Comparison of ENCODE assay signal across 8 cellular contexts in genomic region chr4:146333187-146333894, GRCh38.
A peak's percentile ranks its signal among the peaks of the same experiment; 100 is the strongest.
DNase-seq lines count a peak whose midpoint lies in the region; ATAC-seq, FAIRE-seq and TF ChIP-seq lines count a peak whose summit lies in the region.

No MANE protein-coding gene starts in this region.

- no peaks in the 10 kb centered on the region for H3K4me1 ChIP-seq in Karpas-422 (ENCODE audit: low read length)
- H3K4me1 ChIP-seq in upper lobe of right lung: peaks cover 6% of the 10 kb centered on the region
- H3K4me1 ChIP-seq in CD8-positive, alpha-beta T cell (ENCODE audit: insufficient read depth, low read length): peaks cover 3% of the 10 kb centered on the region

- no peaks in the 10 kb centered on the region for H3K79me2 ChIP-seq in Karpas-422 (ENCODE audit: low read length)

- ATAC-seq in GM21717 (IDR thresholded peaks at IDR 0.05; ENCODE audit: unreplicated experiment) (peak; percentile 98), upper lobe of right lung (peak; percentile 66)
- no peak for ATAC-seq in CD8-positive, alpha-beta T cell

- H3K36me3 Mint-ChIP-seq in CD8-positive, alpha-beta T cell: peaks cover 4% of the 10 kb centered on the region

- CTCF ChIA-PET in CD8-positive, alpha-beta T cell (lab: Charles Lee): no interaction called here

- no peaks in the 10 kb centered on the region for H3K27me3 ChIP-seq in Karpas-422 (ENCODE audit: low read length)
- no peaks in the 10 kb centered on the region for H3K27me3 ChIP-seq in upper lobe of right lung
- H3K27me3 ChIP-seq in CD8-positive, alpha-beta T cell (ENCODE audit: insufficient read depth, low read length): no peaks in the 10 kb centered on the region

- TF ChIP-seq CTCF in upper lobe of right lung (IDR thresholded peaks at IDR 0.05): no peak
- no peak for TF ChIP-seq CTCF in CD8-positive, alpha-beta T cell (IDR thresholded peaks at IDR 0.05)

- H3K27ac ChIP-seq in Karpas-422 (ENCODE audit: low read length) (no peak overlapping the region), upper lobe of right lung (no peak overlapping the region)
- H3K27ac ChIP-seq in CD8-positive, alpha-beta T cell (ENCODE audit: low read depth, low read length): no peak overlapping the region

- DNase-seq in GM12892 (ENCODE audit: insufficient read length): peak; percentile 2
- peak; percentile 44 for DNase-seq in Karpas-422
- DNase-seq in amniotic epithelial cell (ENCODE audit: low read depth): peak; percentile 91
- no peak for DNase-seq in upper lobe of right lung
- no peak for DNase-seq in KG1 (lab: John Stamatoyannopoulos, UW)
- no peak for DNase-seq in UCSD-AML1 (lab: John Stamatoyannopoulos, UW; ENCODE audit: unreplicated experiment)
- DNase-seq in CD8-positive, alpha-beta T cell: no peak

- H3K4me3 ChIP-seq in Karpas-422 (ENCODE audit: low read length) (peak overlapping the region; percentile 2; the same call in 1 of the 2 replicates), upper lobe of right lung (no peak overlapping the region)
- no peak overlapping the region for H3K4me3 ChIP-seq in CD8-positive, alpha-beta T cell (ENCODE audit: low read depth, low read length)

- intact Hi-C loops in upper lobe of right lung (cut with DNase I): loop anchor here (10.0 kb wide), 1 partner anchor 581 kb away; no protein-coding TSS in a partner anchor
- intact Hi-C loops in CD8-positive, alpha-beta T cell (cut with DNase I, micrococcal nuclease): no loop called here

- POLR2A ChIA-PET in CD8-positive, alpha-beta T cell (lab: Charles Lee): no interaction called here

- H2AFZ ChIP-seq in Karpas-422 (ENCODE audit: low read length): no peak overlapping the region

- no peak overlapping the region; the same call in 1 of the 2 replicates for H3K9ac ChIP-seq in Karpas-422 (ENCODE audit: low read length)

- H3K4me3 Mint-ChIP-seq in CD8-positive, alpha-beta T cell: no peak overlapping the region

- no peaks in the 10 kb centered on the region for H3K9me3 Mint-ChIP-seq in CD8-positive, alpha-beta T cell

- H3K4me1 Mint-ChIP-seq in CD8-positive, alpha-beta T cell (ENCODE audit: low read depth): no peaks in the 10 kb centered on the region

- peaks cover 8% of the 10 kb centered on the region; the same call in 1 of the 2 replicates for H4K20me1 ChIP-seq in Karpas-422 (ENCODE audit: insufficient read depth, low read depth, low read length)

- H3K27me3 Mint-ChIP-seq in CD8-positive, alpha-beta T cell (ENCODE audit: low read depth): no peaks in the 10 kb centered on the region

- H3K4me2 ChIP-seq in Karpas-422 (ENCODE audit: low read depth, low read length, poor library complexity, severe bottlenecking): peak overlapping the region; percentile 25

- H3K9me2 ChIP-seq in Karpas-422 (replicated peaks; ENCODE audit: insufficient read depth, low read length): no peaks in the 10 kb centered on the region

- H3K27ac Mint-ChIP-seq in CD8-positive, alpha-beta T cell: no peak overlapping the region

- peak; percentile 95 for FAIRE-seq in GM12892 (lab: Jason Lieb, UNC)

- TF ChIP-seq POLR2A in GM12892 (IDR thresholded peaks at IDR 0.05; ENCODE audit: low read depth, low read length): no peak

- H3K36me3 ChIP-seq in Karpas-422 (ENCODE audit: insufficient read depth, low read length): no peaks in the 10 kb centered on the region
- H3K36me3 ChIP-seq in upper lobe of right lung: no peaks in the 10 kb centered on the region
- H3K36me3 ChIP-seq in CD8-positive, alpha-beta T cell (ENCODE audit: insufficient read depth, low read length): no peaks in the 10 kb centered on the region

- H3K9me3 ChIP-seq in Karpas-422 (ENCODE audit: low read length): no peaks in the 10 kb centered on the region
- H3K9me3 ChIP-seq in upper lobe of right lung: no peaks in the 10 kb centered on the region
- no peaks in the 10 kb centered on the region for H3K9me3 ChIP-seq in CD8-positive, alpha-beta T cell (ENCODE audit: low read length)

Comparison
In these comparisons a context has a peak if more than half of its experiments do, and no peak if none do; other contexts are left out.
1. DNase-seq: peak in GM12892 (single experiment), Karpas-422 (single experiment) and amniotic epithelial cell (single experiment); none in upper lobe of right lung (single experiment), KG1 (single experiment), UCSD-AML1 (single experiment) and CD8-positive, alpha-beta T cell (0 of 7).